Comparison of ENCODE assay signal across 1 cellular context in genomic region chr2:75521225-75521872, GRCh38.
A peak's percentile ranks its signal among the peaks of the same experiment; 100 is the strongest.
TF ChIP-seq lines count a peak whose summit lies in the region.

No MANE protein-coding gene starts in this region.

TF ChIP-seq in HepG2, 621 proteins besides CTCF, POLR2A, EP300 and RAD21 (continued from another document):
- TF ChIP-seq, protein P1, sequence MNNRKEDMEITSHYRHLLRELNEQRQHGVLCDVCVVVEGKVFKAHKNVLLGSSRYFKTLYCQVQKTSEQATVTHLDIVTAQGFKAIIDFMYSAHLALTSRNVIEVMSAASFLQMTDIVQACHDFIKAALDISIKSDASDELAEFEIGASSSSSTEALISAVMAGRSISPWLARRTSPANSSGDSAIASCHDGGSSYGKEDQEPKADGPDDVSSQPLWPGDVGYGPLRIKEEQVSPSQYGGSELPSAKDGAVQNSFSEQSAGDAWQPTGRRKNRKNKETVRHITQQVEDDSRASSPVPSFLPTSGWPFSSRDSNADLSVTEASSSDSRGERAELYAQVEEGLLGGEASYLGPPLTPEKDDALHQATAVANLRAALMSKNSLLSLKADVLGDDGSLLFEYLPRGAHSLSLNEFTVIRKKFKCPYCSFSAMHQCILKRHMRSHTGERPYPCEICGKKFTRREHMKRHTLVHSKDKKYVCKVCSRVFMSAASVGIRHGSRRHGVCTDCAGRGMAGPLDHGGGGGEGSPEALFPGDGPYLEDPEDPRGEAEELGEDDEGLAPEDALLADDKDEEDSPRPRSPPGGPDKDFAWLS (CRISPR knock-in tag; IDR thresholded peaks at IDR 0.05; ENCODE audit: borderline replicate concordance): no peak
- TF ChIP-seq NR2F2 (IDR thresholded peaks at IDR 0.05; ENCODE audit: borderline replicate concordance, low read depth): peak; percentile 94
- peak; percentile 100 for TF ChIP-seq FOXJ3 (CRISPR knock-in tag; IDR thresholded peaks at IDR 0.05; ENCODE audit: borderline replicate concordance)
- TF ChIP-seq, protein P2, sequence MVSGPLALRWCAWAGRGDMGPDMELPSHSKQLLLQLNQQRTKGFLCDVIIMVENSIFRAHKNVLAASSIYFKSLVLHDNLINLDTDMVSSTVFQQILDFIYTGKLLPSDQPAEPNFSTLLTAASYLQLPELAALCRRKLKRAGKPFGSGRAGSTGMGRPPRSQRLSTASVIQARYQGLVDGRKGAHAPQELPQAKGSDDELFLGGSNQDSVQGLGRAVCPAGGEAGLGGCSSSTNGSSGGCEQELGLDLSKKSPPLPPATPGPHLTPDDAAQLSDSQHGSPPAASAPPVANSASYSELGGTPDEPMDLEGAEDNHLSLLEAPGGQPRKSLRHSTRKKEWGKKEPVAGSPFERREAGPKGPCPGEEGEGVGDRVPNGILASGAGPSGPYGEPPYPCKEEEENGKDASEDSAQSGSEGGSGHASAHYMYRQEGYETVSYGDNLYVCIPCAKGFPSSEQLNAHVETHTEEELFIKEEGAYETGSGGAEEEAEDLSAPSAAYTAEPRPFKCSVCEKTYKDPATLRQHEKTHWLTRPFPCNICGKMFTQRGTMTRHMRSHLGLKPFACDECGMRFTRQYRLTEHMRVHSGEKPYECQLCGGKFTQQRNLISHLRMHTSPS (CRISPR knock-in tag; IDR thresholded peaks at IDR 0.05; ENCODE audit: low read depth): peak; percentile 38; the same call in 1 of the 2 replicates
- peak; percentile 97 for TF ChIP-seq CEBPG (CRISPR knock-in tag; IDR thresholded peaks at IDR 0.05)
- peak; percentile 94 for TF ChIP-seq FOXK1 (CRISPR knock-in tag; IDR thresholded peaks at IDR 0.05; ENCODE audit: borderline replicate concordance, low read depth)
- TF ChIP-seq ZNF451 (CRISPR knock-in tag; IDR thresholded peaks at IDR 0.05): no peak
- TF ChIP-seq ZBTB7A (CRISPR knock-in tag; IDR thresholded peaks at IDR 0.05): no peak
- TF ChIP-seq HMG20A (CRISPR knock-in tag; IDR thresholded peaks at IDR 0.05; ENCODE audit: borderline replicate concordance): peak; percentile 98
- TF ChIP-seq ZNF609 (CRISPR knock-in tag; IDR thresholded peaks at IDR 0.05; ENCODE audit: borderline replicate concordance): peak; percentile 83; the same call in 1 of the 2 replicates
